ENCODE assay signal across 11 cellular contexts in genomic region chr11:69076129-69076791, GRCh38. TPM values are rescaled to one million over a fixed set of nuclear protein-coding genes. Genes with fewer than 3 reads are reported as not detected.
DNase-seq lines count a peak whose midpoint lies in the region; ATAC-seq, FAIRE-seq and TF ChIP-seq lines count a peak whose summit lies in the region.
"Had no signal": no experiment of that assay in that cellular context is flagged by ENCODE, and none has a peak within 500 bp of the region (broad histone marks: within the 10 kb centered on the region; RNA-seq: fewer than 3 reads in every experiment).

No MANE protein-coding gene starts in this region.

- CTCF ChIA-PET in K562 (lab: Yijun Ruan, JAX; ENCODE audit: low intra/inter-chr PET ratio): interaction anchor here (0.6 kb wide), 1 partner anchor 448 kb away, joined by 3 read pairs; no protein-coding TSS in a partner anchor

- BruUV-seq in K562 (replicated peaks; lab: Mats Ljungman, UMichigan): no TSS peak

- intact Hi-C loops in K562 (cut with micrococcal nuclease): no loop called here

- H3K9me3 Mint-ChIP-seq in HFFc6 (no peaks in the 10 kb centered on the region), naive B cell (no peaks in the 10 kb centered on the region)
- H3K9me3 Mint-ChIP-seq in activated T-helper 17 cell treated with anti-CD3 and anti-CD28 coated beads, Interleukin-2, amount 50 U/mL, for 72 hours: no peaks in the 10 kb centered on the region
- H3K9me3 Mint-ChIP-seq: activated naive CD8-positive, alpha-beta T cell treated with anti-CD3 and anti-CD28 coated beads, Interleukin-2, amount 50 U/mL, for 24 hours; H9 had no signal

- ATAC-seq in K562 (no peak; the same call in 2 of the 3 replicates), naive B cell (ENCODE audit: low read depth in 2 of 2) (no peak), GM21619 (IDR thresholded peaks at IDR 0.05; ENCODE audit: unreplicated experiment) (no peak)
- ATAC-seq in activated T-helper 17 cell treated with anti-CD3 and anti-CD28 coated beads, Interleukin-2, amount 50 U/mL, for 72 hours (replicated peaks): no peak
- ATAC-seq: activated naive CD8-positive, alpha-beta T cell treated with anti-CD3 and anti-CD28 coated beads, Interleukin-2, amount 50 U/mL, for 24 hours had no signal

- H3K9ac ChIP-seq in BLaER1: no peak overlapping the region
- peak overlapping the region in 1 of 2 experiments; percentile 70; a peak in 2 of 4 replicates for H3K9ac ChIP-seq in K562 (ENCODE audit: insufficient read depth in 1 of 2, low read depth in 2 of 2, low read length in 2 of 2)

- H3K9me3 ChIP-seq in BLaER1: no peaks in the 10 kb centered on the region
- no peaks in the 10 kb centered on the region for H3K9me3 ChIP-seq in K562 (replicated peaks; ENCODE audit: control insufficient read depth, insufficient read depth, low read depth, low read length)

- H3K4me3 Mint-ChIP-seq in HFFc6 (peak overlapping the region; percentile 68), naive B cell (no peak overlapping the region)
- H3K4me3 Mint-ChIP-seq in activated T-helper 17 cell treated with anti-CD3 and anti-CD28 coated beads, Interleukin-2, amount 50 U/mL, for 72 hours: no peak overlapping the region
- H3K4me3 Mint-ChIP-seq: activated naive CD8-positive, alpha-beta T cell treated with anti-CD3 and anti-CD28 coated beads, Interleukin-2, amount 50 U/mL, for 24 hours; H9 had no signal

- H2AFZ ChIP-seq in K562 (ENCODE audit: low read depth, low read length): no peak overlapping the region

- H3K4me3 ChIP-seq in BLaER1 (no peak overlapping the region), K562 (no peak overlapping the region)

- TF ChIP-seq EP300 in K562 (IDR thresholded peaks at IDR 0.05; ENCODE audit: low read length): no peak

- POLR2A ChIA-PET in K562 (lab: Yijun Ruan, JAX): interaction anchor here (0.6 kb wide), 1 partner anchor 37 kb away, joined by 3 read pairs; no protein-coding TSS in a partner anchor

- H3K27me3 ChIP-seq in BLaER1 (no peaks in the 10 kb centered on the region), K562 (ENCODE audit: control insufficient read depth in 2 of 2, insufficient read depth in 2 of 2, low read length in 2 of 2) (no peaks in the 10 kb centered on the region)

- H3K4me2 ChIP-seq in BLaER1: peak overlapping the region; percentile 76
- H3K4me2 ChIP-seq in K562 (ENCODE audit: insufficient read depth, low read length): peak overlapping the region; percentile 20; the same call in 1 of the 2 replicates

- DNase-seq in HFFc6 (peak; percentile 15), K562 (ENCODE audit: extremely low read depth in 1 of 4, low spot score in 3 of 4) (no peak), naive B cell (no peak), NCI-H2029 (lab: John Stamatoyannopoulos, UW) (no peak), GM03348 (ENCODE audit: low spot score) (no peak)
- DNase-seq: activated naive CD8-positive, alpha-beta T cell treated with anti-CD3 and anti-CD28 coated beads, Interleukin-2, amount 50 U/mL, for 24 hours; H9; Kasumi-1 had no signal

- peaks cover 5% of the 10 kb centered on the region for H3K36me3 Mint-ChIP-seq in HFFc6 (ENCODE audit: low read depth)
- peaks cover 0 to 19% of the 10 kb centered on the region in 2 donors for H3K36me3 Mint-ChIP-seq in naive B cell
- H3K36me3 Mint-ChIP-seq in activated T-helper 17 cell treated with anti-CD3 and anti-CD28 coated beads, Interleukin-2, amount 50 U/mL, for 72 hours (ENCODE audit: low read depth): no peaks in the 10 kb centered on the region

- peak overlapping the region; percentile 94 for H3K27ac Mint-ChIP-seq in HFFc6
- H3K27ac Mint-ChIP-seq in naive B cell: peak overlapping the region in 4 of 6 donors; percentile 20 to 80 (median 66)
- H3K27ac Mint-ChIP-seq in activated T-helper 17 cell treated with anti-CD3 and anti-CD28 coated beads, Interleukin-2, amount 50 U/mL, for 72 hours: no peak overlapping the region
- H3K27ac Mint-ChIP-seq: activated naive CD8-positive, alpha-beta T cell treated with anti-CD3 and anti-CD28 coated beads, Interleukin-2, amount 50 U/mL, for 24 hours; H9 had no signal

- H3K79me2 ChIP-seq in K562 (ENCODE audit: control insufficient read depth, insufficient read depth, low read length): no peaks in the 10 kb centered on the region

- peaks cover 65% of the 10 kb centered on the region for H3K36me3 ChIP-seq in BLaER1
- H3K36me3 ChIP-seq in K562 (ENCODE audit: control insufficient read depth, insufficient read depth, low read length): peaks cover 8% of the 10 kb centered on the region; the same call in 1 of the 3 replicates

- 43% methylated on average over 14 of the region's 20 CpGs for WGBS in K562 (ENCODE audit: insufficient coverage, low coverage, missing lambda C conversion rate)

- no peak for TF ChIP-seq RAD21 in K562 (CRISPR knock-in tag; conservative IDR thresholded peaks at IDR 0.05 in 1 of 2, IDR thresholded peaks at IDR 0.05 in 1 of 2)

- no peak for TF ChIP-seq POLR2A in K562 (conservative IDR thresholded peaks at IDR 0.05)

- peaks cover 61% of the 10 kb centered on the region for H3K4me1 ChIP-seq in BLaER1
- H3K4me1 ChIP-seq in K562 (replicated peaks in 1 of 2; ENCODE audit: control insufficient read depth in 2 of 2, insufficient read depth in 2 of 2, low read length in 2 of 2): peaks cover 28 to 64% of the 10 kb centered on the region in 2 experiments; a peak in 4 of 5 replicates

- peaks cover 34% of the 10 kb centered on the region for H3K4me1 Mint-ChIP-seq in HFFc6 (ENCODE audit: low read depth)
- peaks cover 5 to 6% (median 5%) of the 10 kb centered on the region in 3 donors for H3K4me1 Mint-ChIP-seq in naive B cell
- no peaks in the 10 kb centered on the region for H3K4me1 Mint-ChIP-seq in activated T-helper 17 cell treated with anti-CD3 and anti-CD28 coated beads, Interleukin-2, amount 50 U/mL, for 72 hours

- no peak for FAIRE-seq in K562 (lab: Jason Lieb, UNC)

- peaks cover 100% of the 10 kb centered on the region for H4K20me1 ChIP-seq in BLaER1
- peaks cover 39% of the 10 kb centered on the region for H4K20me1 ChIP-seq in K562 (replicated peaks; ENCODE audit: control insufficient read depth, insufficient read depth, low read length)

- TF ChIP-seq CTCF in HFFc6 (IDR thresholded peaks at IDR 0.05) (no peak), K562 (IDR thresholded peaks at IDR 0.05 in 2 of 3, conservative IDR thresholded peaks at IDR 0.05 in 1 of 3; ENCODE audit: insufficient read depth in 2 of 3, low read depth in 1 of 3, low read length in 3 of 3) (no peak)

- peaks cover 3% of the 10 kb centered on the region; the same call in 1 of the 2 replicates for H3K27me3 Mint-ChIP-seq in HFFc6 (ENCODE audit: insufficient read depth)
- no peaks in the 10 kb centered on the region for H3K27me3 Mint-ChIP-seq in naive B cell
- H3K27me3 Mint-ChIP-seq in activated T-helper 17 cell treated with anti-CD3 and anti-CD28 coated beads, Interleukin-2, amount 50 U/mL, for 72 hours: no peaks in the 10 kb centered on the region
- H3K27me3 Mint-ChIP-seq: activated naive CD8-positive, alpha-beta T cell treated with anti-CD3 and anti-CD28 coated beads, Interleukin-2, amount 50 U/mL, for 24 hours had no signal

- in situ Hi-C loops in K562 (cut with MboI): no loop called here

- H3K27ac ChIP-seq in BLaER1 (no peak overlapping the region), K562 (ENCODE audit: extremely low read depth, low read depth, low read length) (no peak overlapping the region)

- H3K9me1 ChIP-seq in K562 (ENCODE audit: control insufficient read depth, insufficient read depth, low read length): peaks cover 3% of the 10 kb centered on the region

TF ChIP-seq in K562, 482 proteins besides CTCF, POLR2A, EP300 and RAD21 (continues in another document):
- TF ChIP-seq ELF4 (CRISPR knock-in tag; IDR thresholded peaks at IDR 0.05) (no peak), ESRRB (CRISPR knock-in tag; IDR thresholded peaks at IDR 0.05; ENCODE audit: borderline replicate concordance) (no peak), MIER1 (IDR thresholded peaks at IDR 0.05; ENCODE audit: low read depth) (no peak), ZBTB8A (IDR thresholded peaks at IDR 0.05; ENCODE audit: partially characterized antibody) (no peak), ZNF12 (CRISPR knock-in tag; IDR thresholded peaks at IDR 0.05) (no peak), GMEB1 (CRISPR knock-in tag; IDR thresholded peaks at IDR 0.05) (no peak)

RNA-seq across cellular contexts. Expression of gene TPCN2, which starts 27.5 kb away (rescaled TPM):
- 10 to 100 TPM in 1 of 6 experiments, 1 to 10 TPM in 5; 8.0 to 11.2 (median 9.0) TPM for total RNA-seq in HFFc6 (2021; fragmentation: NEBNext Ultra II Directional; extraction: Animal tissue kit (Norgen Biotek cat#: 25700))
- total RNA-seq in K562 (2011; cell fraction: chromatin; rRNA removed; ENCODE audit: low replicate concordance): 40.8 and 84.4 TPM in 2 replicates
- 45.5 and 52.4 TPM in 2 replicates for total RNA-seq in K562 (2011; cell fraction: nucleolus; rRNA removed)
- total RNA-seq in K562 (2011; cell fraction: nucleoplasm; rRNA removed): 44.5 and 47.8 TPM in 2 replicates
- total RNA-seq in K562 (2014; rRNA removed) (4.6 and 4.9 TPM in 2 replicates), K562 (2014; rRNA removed; fragmentation: Illumina TruSeq; extraction: Trizol) (2.3 and 2.8 TPM in 2 replicates), K562 (2015; rRNA removed; fragmentation: Illumina TruSeq; extraction: Trizol) (3.1 and 3.2 TPM in 2 replicates), K562 (2021) (9.2 and 10.2 TPM in 2 replicates)
- polyA plus RNA-seq in K562 (2011; rRNA removed) (5.5 and 5.9 TPM in 2 replicates), K562 (2014; fragmentation: Illumina TruSeq; extraction: Trizol) (5.0 and 5.7 TPM in 2 replicates), K562 (2014; fragmentation: Nextera tagmentation; extraction: Ambion mirVana) (under 1 TPM; 0.66 to 0.82 TPM), K562 (2014; rRNA removed) (7.0 and 9.3 TPM in 2 replicates), naive B cell (ENCODE audit: low read depth in 6 of 6) (10 to 100 TPM in 1 of 6 donors, 1 to 10 TPM in 5; 4.8 to 12.5 (median 6.9) TPM)
- 5.8 TPM in 2 replicates for polyA plus RNA-seq in K562 (2011; cell fraction: cytosol; rRNA removed)
- polyA plus RNA-seq in K562 (2011; cell fraction: nucleus; rRNA removed): 49.5 and 65.9 TPM in 2 replicates
- 6.3 and 8.7 TPM in 2 replicates for polyA plus RNA-seq in K562 (2012)
- polyA minus RNA-seq in K562 (2011; rRNA and poly(A)+ RNA removed): 4.1 and 5.0 TPM in 2 replicates
- 6.3 and 6.4 TPM in 2 replicates for polyA minus RNA-seq in K562 (2011; cell fraction: cytosol; rRNA and poly(A)+ RNA removed)
- 15.0 and 17.4 TPM in 2 replicates for polyA minus RNA-seq in K562 (2011; cell fraction: nucleus; rRNA and poly(A)+ RNA removed)
- total RNA-seq in activated T-helper 17 cell treated with anti-CD3 and anti-CD28 coated beads, Interleukin-2, amount 50 U/mL, for 72 hours: 10 to 100 TPM; 12.8 to 15.9 TPM
